In genomic region chr1:218665216-218665615, GRCh38 we compare ENCODE assay signal across 8 cellular contexts.
DNase-seq lines count a peak whose midpoint lies in the region; ATAC-seq and TF ChIP-seq lines count a peak whose summit lies in the region.

No MANE protein-coding gene starts in this region.

- H3K79me1 ChIP-seq in IMR-90 (ENCODE audit: low read depth in 1 of 2, low read length in 2 of 2): no peaks in the 10 kb centered on the region

- H3K4me1 ChIP-seq in IMR-90 (ENCODE audit: control insufficient read depth, insufficient read depth, low read length): peaks cover 4% of the 10 kb centered on the region

- peak overlapping the region; percentile 13; the same call in 1 of the 2 replicates for H3K56ac ChIP-seq in IMR-90 (ENCODE audit: extremely low read depth, insufficient read depth, low read length)

- H3K27ac ChIP-seq in IMR-90 (ENCODE audit: insufficient read depth, low read length) (peak overlapping the region; percentile 70), substantia nigra (ENCODE audit: low read depth, low read length, poor library complexity, severe bottlenecking) (no peak overlapping the region)

- TF ChIP-seq CTCF in IMR-90 (conservative IDR thresholded peaks at IDR 0.05; ENCODE audit: low read depth, low read length) (no peak), chondrocyte (IDR thresholded peaks at IDR 0.05) (no peak), endothelial cell (IDR thresholded peaks at IDR 0.05; ENCODE audit: unreplicated experiment) (no peak)

- H2AK9ac ChIP-seq in IMR-90 (replicated peaks; ENCODE audit: low read depth, low read length, poor library complexity): no peak overlapping the region

- 0% methylated on average over 1 of the region's 4 CpGs; no CpG with 5 or more reads in 1 of the 2 experiments for WGBS in IMR-90 (ENCODE audit: extremely low coverage in 2 of 2, insufficient read length in 1 of 2), 2 experiments

- peak overlapping the region; percentile 37; the same call in 1 of the 2 replicates for H3K4me2 ChIP-seq in IMR-90 (ENCODE audit: low read depth, low read length)

- peak; percentile 75 for ATAC-seq in IMR-90 (ENCODE audit: low read depth)

- no peak for TF ChIP-seq RAD21 in IMR-90 (IDR thresholded peaks at IDR 0.05; ENCODE audit: low read length)

- H3K4ac ChIP-seq in IMR-90 (ENCODE audit: low read depth, low read length): peak overlapping the region; percentile 74

- H2BK15ac ChIP-seq in IMR-90 (ENCODE audit: low read depth, low read length): peak overlapping the region; percentile 45; the same call in 1 of the 3 replicates

- H3K36me3 ChIP-seq in IMR-90 (ENCODE audit: control insufficient read depth, insufficient read depth, low read length): no peaks in the 10 kb centered on the region

- peak overlapping the region; percentile 79 for H4K91ac ChIP-seq in IMR-90 (ENCODE audit: insufficient read depth, low read depth, low read length)

- no peak overlapping the region for H3K4me3 ChIP-seq in IMR-90 (ENCODE audit: insufficient read depth, low read depth, low read length)

- peak overlapping the region; percentile 85 for H4K5ac ChIP-seq in IMR-90 (ENCODE audit: low read depth, low read length)

- POLR2A ChIA-PET in IMR-90 (lab: Charles Lee; ENCODE audit: unreplicated experiment): no interaction called here

- peaks cover 6% of the 10 kb centered on the region for H3K36me3 Mint-ChIP-seq in chondrocyte (ENCODE audit: low read depth)
- H3K36me3 Mint-ChIP-seq in activated naive CD8-positive, alpha-beta T cell treated with anti-CD3 and anti-CD28 coated beads for 36 hours: no peaks in the 10 kb centered on the region
- H3K36me3 Mint-ChIP-seq in endothelial cell (ENCODE audit: low read depth, unreplicated experiment): no peaks in the 10 kb centered on the region

- peak overlapping the region; percentile 88 for H3K27ac Mint-ChIP-seq in chondrocyte (ENCODE audit: unreplicated experiment)
- H3K27ac Mint-ChIP-seq in activated naive CD8-positive, alpha-beta T cell treated with anti-CD3 and anti-CD28 coated beads for 36 hours: no peak overlapping the region
- H3K27ac Mint-ChIP-seq in endothelial cell (ENCODE audit: unreplicated experiment): no peak overlapping the region

- H3K27me3 ChIP-seq in IMR-90 (ENCODE audit: control insufficient read depth, insufficient read depth, low read length): no peaks in the 10 kb centered on the region

- H2AFZ ChIP-seq in IMR-90 (replicated peaks; ENCODE audit: low read length, poor library complexity): peak overlapping the region; percentile 74

- TF ChIP-seq POLR2A in IMR-90 (IDR thresholded peaks at IDR 0.05; ENCODE audit: low read depth, low read length): no peak

- no peaks in the 10 kb centered on the region for H4K20me1 ChIP-seq in IMR-90 (ENCODE audit: insufficient read depth, low read length)

- H3K9ac ChIP-seq in IMR-90 (ENCODE audit: low read depth, low read length): 0 out of 2 replicates have a peak overlapping the region, but pooled peaks have one; percentile 21

- in situ Hi-C loops in IMR-90 (cut with MboI; ENCODE audit: low sequenced_read_pairs): no loop called here

- peak overlapping the region; percentile 69 for H2AK5ac ChIP-seq in IMR-90 (ENCODE audit: low read depth, low read length)

- H3K4me3 Mint-ChIP-seq in chondrocyte (ENCODE audit: unreplicated experiment) (peak overlapping the region; percentile 23), endothelial cell (ENCODE audit: unreplicated experiment) (no peak overlapping the region)
- H3K4me3 Mint-ChIP-seq in activated naive CD8-positive, alpha-beta T cell treated with anti-CD3 and anti-CD28 coated beads for 36 hours: no peak overlapping the region

- H3K4me1 Mint-ChIP-seq in chondrocyte (ENCODE audit: low read depth) (peaks cover 56% of the 10 kb centered on the region), endothelial cell (ENCODE audit: unreplicated experiment) (no peaks in the 10 kb centered on the region)
- H3K4me1 Mint-ChIP-seq in activated naive CD8-positive, alpha-beta T cell treated with anti-CD3 and anti-CD28 coated beads for 36 hours: no peaks in the 10 kb centered on the region

- intact Hi-C loops in IMR-90 (cut with micrococcal nuclease): no loop called here

- peak overlapping the region; percentile 69 for H3K18ac ChIP-seq in IMR-90 (ENCODE audit: low read depth, low read length)

- peak overlapping the region; percentile 81 for H2BK20ac ChIP-seq in IMR-90 (ENCODE audit: low read depth, low read length)

- peak overlapping the region; percentile 70 for H3K14ac ChIP-seq in IMR-90 (replicated peaks; ENCODE audit: low read depth, low read length)

- peak overlapping the region; percentile 41 for H2BK5ac ChIP-seq in IMR-90 (ENCODE audit: low read depth, low read length, poor library complexity, severe bottlenecking)

- H3K9me1 ChIP-seq in IMR-90 (ENCODE audit: insufficient read depth, low read length): peaks cover 7% of the 10 kb centered on the region

- H3K9me3 Mint-ChIP-seq in chondrocyte (ENCODE audit: low read depth) (peaks cover 10% of the 10 kb centered on the region), endothelial cell (ENCODE audit: unreplicated experiment) (no peaks in the 10 kb centered on the region)
- H3K9me3 Mint-ChIP-seq in activated naive CD8-positive, alpha-beta T cell treated with anti-CD3 and anti-CD28 coated beads for 36 hours: peaks cover 3% of the 10 kb centered on the region

- no TSS peak for BruUV-seq in IMR-90 (replicated peaks; lab: Mats Ljungman, UMichigan)

- dilution Hi-C loops in IMR-90 (cut with HindIII; ENCODE audit: low sequenced_read_pairs, unreplicated experiment): no loop called here

- peak overlapping the region; percentile 81 for H2BK120ac ChIP-seq in IMR-90 (ENCODE audit: low read depth, low read length)

- peak; percentile 61 for DNase-seq in IMR-90
- DNase-seq in chondrocyte (ENCODE audit: low spot score): no peak
- peak; percentile 24 for DNase-seq in kidney tubule cell (ENCODE audit: low spot score)
- peak in 34 of 49 donors; percentile 1 to 75 (median 30) for DNase-seq in substantia nigra (lab: John Stamatoyannopoulos, UW)
- DNase-seq in NK-92 treated with Interleukin-12 subunit alpha and Interleukin-12 subunit beta, amount 100 ng/mL, for 24 hours (lab: John Stamatoyannopoulos, UW): no peak
- DNase-seq in activated naive CD8-positive, alpha-beta T cell treated with anti-CD3 and anti-CD28 coated beads for 36 hours: no peak
- DNase-seq in endothelial cell (ENCODE audit: low spot score): no peak
- no peak for DNase-seq in NCI-H446 treated with DMSO at 0.1 percent for 48 hours (lab: John Stamatoyannopoulos, UW)

- H4K8ac ChIP-seq in IMR-90 (ENCODE audit: low read depth in 2 of 2, low read length in 2 of 2): peak overlapping the region; percentile 57 to 64; a peak in 2 of 4 replicates

- peaks cover 3% of the 10 kb centered on the region; the same call in 1 of the 2 replicates for H3K9me3 ChIP-seq in IMR-90 (ENCODE audit: control insufficient read depth, insufficient read depth, low read length)

- 0 out of 2 replicates have a peak overlapping the region, but pooled peaks have one; percentile 19 for H3K23ac ChIP-seq in IMR-90 (ENCODE audit: low read depth, low read length)

- CTCF ChIA-PET in IMR-90 (lab: Yijun Ruan, JAX): interaction anchor here (0.6 kb wide), 1 partner anchor 414 kb away, joined by 3 read pairs; no protein-coding TSS in a partner anchor

- H3K27me3 Mint-ChIP-seq in chondrocyte (ENCODE audit: low read depth) (no peaks in the 10 kb centered on the region), endothelial cell (ENCODE audit: unreplicated experiment) (no peaks in the 10 kb centered on the region)
- no peaks in the 10 kb centered on the region for H3K27me3 Mint-ChIP-seq in activated naive CD8-positive, alpha-beta T cell treated with anti-CD3 and anti-CD28 coated beads for 36 hours

TF ChIP-seq in IMR-90, 13 proteins besides CTCF, POLR2A, EP300 and RAD21:
- TF ChIP-seq MAFK (IDR thresholded peaks at IDR 0.05; ENCODE audit: low read depth, low read length) (peak; percentile 47; the same call in 1 of the 2 replicates), RCOR1 (IDR thresholded peaks at IDR 0.05; ENCODE audit: insufficient replicate concordance, low read length) (no peak), RFX5 (IDR thresholded peaks at IDR 0.05; ENCODE audit: low read depth, low read length) (no peak), ELK1 (IDR thresholded peaks at IDR 0.05; ENCODE audit: borderline replicate concordance, low read depth, low read length) (no peak), SMC3 (IDR thresholded peaks at IDR 0.05; ENCODE audit: low read depth, low read length) (no peak), MXI1 (IDR thresholded peaks at IDR 0.05; ENCODE audit: borderline replicate concordance, low read depth, low read length) (no peak), USF2 (IDR thresholded peaks at IDR 0.05; ENCODE audit: low read depth, low read length) (no peak), FOS (IDR thresholded peaks at IDR 0.05; ENCODE audit: low read depth, low read length) (no peak), CEBPB (IDR thresholded peaks at IDR 0.05; ENCODE audit: low read depth, low read length) (no peak), BHLHE40 (IDR thresholded peaks at IDR 0.05; ENCODE audit: low read depth, low read length) (no peak), NFE2L2 (IDR thresholded peaks at IDR 0.05; ENCODE audit: low read depth, low read length) (peak; percentile 16; the same call in 1 of the 2 replicates), MAZ (IDR thresholded peaks at IDR 0.05; ENCODE audit: borderline replicate concordance, low read depth, low read length) (no peak), CHD1 (IDR thresholded peaks at IDR 0.05; ENCODE audit: low read depth, low read length) (no peak)
TF ChIP-seq in IMR-90: peak in this region for 2.

Comparison
In these comparisons a context has a peak if more than half of its experiments do, and no peak if none do; other contexts are left out.
1. DNase-seq: peak in IMR-90 (single experiment), kidney tubule cell (single experiment) and substantia nigra (34 of 49); none in chondrocyte (single experiment), NK-92 treated with Interleukin-12 subunit alpha and Interleukin-12 subunit beta, amount 100 ng/mL, for 24 hours (single experiment), activated naive CD8-positive, alpha-beta T cell treated with anti-CD3 and anti-CD28 coated beads for 36 hours (single experiment), endothelial cell (single experiment) and NCI-H446 treated with DMSO at 0.1 percent for 48 hours (single experiment).